27 cellular contexts compared by ENCODE assay signal in the genomic region with DNA sequence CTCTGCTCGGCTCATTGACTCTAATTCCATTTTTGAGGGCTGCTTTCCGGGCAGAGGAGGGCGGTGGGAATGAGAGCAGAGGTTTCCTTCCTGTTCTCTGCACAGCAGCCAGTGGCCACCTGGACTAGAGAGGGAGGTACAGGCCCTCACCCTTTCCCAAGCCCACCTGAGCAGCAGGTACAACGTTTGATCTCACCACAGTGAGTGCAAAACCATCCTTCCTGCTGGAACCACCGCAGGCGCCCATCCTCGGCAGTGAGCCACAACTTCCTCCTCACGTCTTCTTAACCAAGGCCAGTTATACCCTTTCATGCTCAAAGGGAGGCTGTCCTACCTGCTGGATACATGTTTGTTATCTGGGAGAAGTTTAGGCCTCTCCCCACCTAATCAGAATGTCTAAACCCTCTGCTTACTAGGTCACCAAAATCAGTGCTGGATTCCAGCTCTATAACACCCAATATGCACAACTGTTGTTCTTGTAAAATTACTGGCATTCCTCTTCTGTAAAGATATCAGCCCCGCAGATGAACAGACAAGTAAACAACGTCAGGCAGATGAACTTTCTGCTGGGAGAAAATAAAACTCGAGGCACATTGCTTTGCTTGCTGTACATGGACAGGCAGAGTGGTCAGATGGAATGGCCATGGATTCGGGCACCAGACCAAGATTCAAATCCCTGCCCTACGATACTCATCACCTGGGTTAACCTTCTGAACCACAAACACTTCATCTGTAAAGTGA.
A peak's percentile ranks its signal among the peaks of the same experiment; 100 is the strongest.
DNase-seq lines count a peak whose midpoint lies in the region; ATAC-seq and TF ChIP-seq lines count a peak whose summit lies in the region.
"Had no signal": no experiment of that assay in that cellular context is flagged by ENCODE, and none has a peak within 500 bp of the region (broad histone marks: within the 10 kb centered on the region; RNA-seq: fewer than 3 reads in every experiment).

No MANE protein-coding gene starts in this region.

- peaks cover 62% of the 10 kb centered on the region for H3K27me3 Mint-ChIP-seq in activated naive CD4-positive, alpha-beta T cell treated with anti-CD3 and anti-CD28 coated beads, Interleukin-2, amount 10 ng/mL, durations not matched to agents 7 days and 5 days
- no peaks in the 10 kb centered on the region for H3K27me3 Mint-ChIP-seq in T-cell
- H3K27me3 Mint-ChIP-seq in activated T-cell treated with anti-CD3 and anti-CD28 coated beads, Interleukin-2, amount 50 U/mL, for 24 hours = no peaks in the 10 kb centered on the region

- H3K27me3 ChIP-seq in lower lobe of right lung (ENCODE audit: low read depth) (no peaks in the 10 kb centered on the region), transverse colon (no peaks in the 10 kb centered on the region)
- H3K27me3 ChIP-seq: hepatocyte, right lobe of liver had no signal

- 62 to 80% methylated on average over 3 to 13 of the region's 13 CpGs for WGBS in transverse colon (ENCODE audit: low coverage in 1 of 2), 2 donors

- H3K4me1 ChIP-seq in lower lobe of right lung (peaks cover 75% of the 10 kb centered on the region), transverse colon (peaks cover 19 to 31% (median 23%) of the 10 kb centered on the region in 4 donors)
- H3K4me1 ChIP-seq: A549, Caco-2, right lobe of liver had no signal

- no peak overlapping the region for H3K27ac Mint-ChIP-seq in activated naive CD4-positive, alpha-beta T cell treated with anti-CD3 and anti-CD28 coated beads, Interleukin-2, amount 10 ng/mL, durations not matched to agents 7 days and 5 days
- no peak overlapping the region for H3K27ac Mint-ChIP-seq in activated naive CD4-positive, alpha-beta T cell treated with anti-CD3 and anti-CD28 coated beads, Interleukin-2, amount 50 U/mL, for 72 hours
- H3K27ac Mint-ChIP-seq in T-cell = no peak overlapping the region
- no peak overlapping the region for H3K27ac Mint-ChIP-seq in activated T-cell treated with anti-CD3 and anti-CD28 coated beads, Interleukin-2, amount 50 U/mL, for 24 hours
- H3K27ac Mint-ChIP-seq: natural killer cell treated with Interleukin-12 subunit alpha and Interleukin-12 subunit beta and Interleukin-15 and Interleukin-18, amount 100 ng/mL, for 72 hours had no signal

- no peak for ATAC-seq in activated naive CD4-positive, alpha-beta T cell treated with anti-CD3 and anti-CD28 coated beads, Interleukin-2, amount 50 U/mL, for 72 hours
- ATAC-seq in T-cell (replicated peaks in 1 of 4) = peak in 3 of 4 experiments; percentile 32 to 44 (median 43)
- no peak for ATAC-seq in lower lobe of right lung
- ATAC-seq: A549; activated T-cell treated with anti-CD3 and anti-CD28 coated beads, Interleukin-2, amount 50 U/mL, for 4 hours; K562; left lobe of liver; natural killer cell treated with Interleukin-12 subunit alpha and Interleukin-12 subunit beta and Interleukin-15 and Interleukin-18, amount 100 ng/mL, for 72 hours; PC-3; right lobe of liver had no signal

- no peak overlapping the region for H3K4me3 ChIP-seq in lower lobe of right lung
- H3K4me3 ChIP-seq in transverse colon = no peak overlapping the region
- H3K4me3 ChIP-seq: A549, hepatocyte, K562, right lobe of liver had no signal

- no peak for TF ChIP-seq CTCF in lower lobe of right lung (IDR thresholded peaks at IDR 0.05)
- TF ChIP-seq CTCF in transverse colon (IDR thresholded peaks at IDR 0.05) = no peak

- no peak for TF ChIP-seq EP300 in transverse colon (IDR thresholded peaks at IDR 0.05; ENCODE audit: low read depth)

- no peak for TF ChIP-seq POLR2A in transverse colon (IDR thresholded peaks at IDR 0.05)

- DNase-seq in activated naive CD4-positive, alpha-beta T cell treated with anti-CD3 and anti-CD28 coated beads, Interleukin-2, amount 10 ng/mL, durations not matched to agents 7 days and 5 days = peak; percentile 33
- DNase-seq in activated naive CD4-positive, alpha-beta T cell treated with anti-CD3 and anti-CD28 coated beads, Interleukin-2, amount 50 U/mL, for 72 hours (ENCODE audit: low spot score in 2 of 2) = no peak
- DNase-seq in T-cell = peak in 6 of 34 experiments; percentile 2 to 17 (median 7)
- no peak for DNase-seq in lower lobe of right lung
- no peak for DNase-seq in transverse colon
- DNase-seq in activated T-cell treated with anti-CD3 and anti-CD28 coated beads, Interleukin-2, amount 50 U/mL, for 24 hours = no peak
- no peak for DNase-seq in effector CD8-positive, alpha-beta T cell (lab: John Stamatoyannopoulos, UW)
- DNase-seq in NCI-H748 (lab: John Stamatoyannopoulos, UW; ENCODE audit: unreplicated experiment) = no peak
- DNase-seq: activated CD4-positive, CD25-positive, alpha-beta regulatory T cell treated with anti-CD3 and anti-CD28 coated beads, Interleukin-2, amount 50 U/mL, for 72 hours; activated naive CD4-positive, alpha-beta T cell treated with anti-CD3 and anti-CD28 coated beads, Interleukin-2, amount 50 U/mL, for 16 hours; activated T-cell treated with anti-CD3 and anti-CD28 coated beads, Interleukin-2, amount 50 U/mL, for 4 hours; Caco-2; cerebellar nuclear complex; DMS79; effector CD4-positive, alpha-beta T cell; NCI-H1436; NCI-H446 treated with DMSO at 0.1 percent for 48 hours; PC-3; right lobe of liver; SHP77 treated with DMSO at 0.1 percent for 48 hours; stimulated activated naive CD4-positive, alpha-beta T cell treated with Interleukin-2 at 50 U/mL for 16 hours; SW 1271 had no signal

- intact Hi-C loops in lower lobe of right lung (cut with DNase I) (no loop called here), transverse colon (cut with DNase I; ENCODE audit: low total_unique reads) (no loop called here)

- no peaks in the 10 kb centered on the region for H3K9me3 ChIP-seq in lower lobe of right lung
- H3K9me3 ChIP-seq in transverse colon = no peaks in the 10 kb centered on the region
- H3K9me3 ChIP-seq: A549, Caco-2, right lobe of liver had no signal

- H3K4me3 Mint-ChIP-seq in activated naive CD4-positive, alpha-beta T cell treated with anti-CD3 and anti-CD28 coated beads, Interleukin-2, amount 10 ng/mL, durations not matched to agents 7 days and 5 days = no peak overlapping the region
- H3K4me3 Mint-ChIP-seq in T-cell = peak overlapping the region in 1 of 3 donors; percentile 69
- H3K4me3 Mint-ChIP-seq in activated T-cell treated with anti-CD3 and anti-CD28 coated beads, Interleukin-2, amount 50 U/mL, for 24 hours = no peak overlapping the region
- H3K4me3 Mint-ChIP-seq: activated T-cell treated with anti-CD3 and anti-CD28 coated beads, Interleukin-2, amount 50 U/mL, for 4 hours; natural killer cell treated with Interleukin-12 subunit alpha and Interleukin-12 subunit beta and Interleukin-15 and Interleukin-18, amount 100 ng/mL, for 72 hours had no signal

- H3K27ac ChIP-seq in lower lobe of right lung = peak overlapping the region; percentile 26
- peak overlapping the region in 3 of 4 donors; percentile 11 to 81 (median 12) for H3K27ac ChIP-seq in transverse colon
- H3K27ac ChIP-seq: A549, right lobe of liver had no signal

- in situ Hi-C loops in transverse colon (cut with MboI; ENCODE audit: low pct_ligation_motif_present in 1 of 4, low pct_unique_long_range_greater_than_20kb in 1 of 4, low sequenced_read_pairs in 3 of 4) = no loop called here

- H3K36me3 Mint-ChIP-seq in activated naive CD4-positive, alpha-beta T cell treated with anti-CD3 and anti-CD28 coated beads, Interleukin-2, amount 10 ng/mL, durations not matched to agents 7 days and 5 days = no peaks in the 10 kb centered on the region
- H3K36me3 Mint-ChIP-seq in activated naive CD4-positive, alpha-beta T cell treated with anti-CD3 and anti-CD28 coated beads, Interleukin-2, amount 50 U/mL, for 72 hours = no peaks in the 10 kb centered on the region
- H3K36me3 Mint-ChIP-seq in T-cell = no peaks in the 10 kb centered on the region
- no peaks in the 10 kb centered on the region for H3K36me3 Mint-ChIP-seq in activated T-cell treated with anti-CD3 and anti-CD28 coated beads, Interleukin-2, amount 50 U/mL, for 24 hours (ENCODE audit: low read depth)
- H3K36me3 Mint-ChIP-seq: natural killer cell treated with Interleukin-12 subunit alpha and Interleukin-12 subunit beta and Interleukin-15 and Interleukin-18, amount 100 ng/mL, for 72 hours had no signal

- peaks cover 29% of the 10 kb centered on the region for H3K4me1 Mint-ChIP-seq in activated naive CD4-positive, alpha-beta T cell treated with anti-CD3 and anti-CD28 coated beads, Interleukin-2, amount 10 ng/mL, durations not matched to agents 7 days and 5 days
- H3K4me1 Mint-ChIP-seq in T-cell = peaks cover 20 to 35% (median 25%) of the 10 kb centered on the region in 3 donors
- H3K4me1 Mint-ChIP-seq in activated T-cell treated with anti-CD3 and anti-CD28 coated beads, Interleukin-2, amount 50 U/mL, for 24 hours (ENCODE audit: low read depth) = peaks cover 28% of the 10 kb centered on the region

- H3K36me3 ChIP-seq in lower lobe of right lung (no peaks in the 10 kb centered on the region), transverse colon (no peaks in the 10 kb centered on the region)
- H3K36me3 ChIP-seq: right lobe of liver had no signal

- POLR2A ChIA-PET in T-cell (lab: Charles Lee) = no interaction called here

- no peaks in the 10 kb centered on the region for H3K9me3 Mint-ChIP-seq in activated naive CD4-positive, alpha-beta T cell treated with anti-CD3 and anti-CD28 coated beads, Interleukin-2, amount 10 ng/mL, durations not matched to agents 7 days and 5 days
- no peaks in the 10 kb centered on the region for H3K9me3 Mint-ChIP-seq in activated naive CD4-positive, alpha-beta T cell treated with anti-CD3 and anti-CD28 coated beads, Interleukin-2, amount 50 U/mL, for 72 hours
- no peaks in the 10 kb centered on the region for H3K9me3 Mint-ChIP-seq in T-cell
- no peaks in the 10 kb centered on the region for H3K9me3 Mint-ChIP-seq in activated T-cell treated with anti-CD3 and anti-CD28 coated beads, Interleukin-2, amount 50 U/mL, for 24 hours
- H3K9me3 Mint-ChIP-seq: activated T-cell treated with anti-CD3 and anti-CD28 coated beads, Interleukin-2, amount 50 U/mL, for 4 hours; natural killer cell treated with Interleukin-12 subunit alpha and Interleukin-12 subunit beta and Interleukin-15 and Interleukin-18, amount 100 ng/mL, for 72 hours had no signal

- CTCF ChIA-PET in activated naive CD4-positive, alpha-beta T cell treated with anti-CD3 and anti-CD28 coated beads, Interleukin-2, amount 10 ng/mL, durations not matched to agents 7 days and 5 days (lab: Charles Lee) = no interaction called here
- CTCF ChIA-PET in T-cell (lab: Charles Lee) = no interaction called here

Comparison
In these comparisons a context has a peak if more than half of its experiments do, and no peak if none do; other contexts are left out.
1. ATAC-seq: peak in T-cell (3 of 4); none in activated naive CD4-positive, alpha-beta T cell treated with anti-CD3 and anti-CD28 coated beads, Interleukin-2, amount 50 U/mL, for 72 hours (0 of 2) and lower lobe of right lung (0 of 2).